Comparison of ENCODE assay signal across 24 cellular contexts in genomic region chr15:60320365-60320764, GRCh38.
"Had no signal": no experiment of that assay in that cellular context is flagged by ENCODE, and none has a peak within 500 bp of the region (broad histone marks: within the 10 kb centered on the region; RNA-seq: fewer than 3 reads in every experiment).

No MANE protein-coding gene starts in this region.

- H3K4me1 Mint-ChIP-seq: IgD-negative memory B cell had no signal

- H3K27ac Mint-ChIP-seq: IgD-negative memory B cell had no signal

- H3K27ac ChIP-seq: HL-60, PC-9, Peyer's patch, SJCRH30 had no signal

- H3K36me3 Mint-ChIP-seq: IgD-negative memory B cell had no signal

- H3K27me3 ChIP-seq: Peyer's patch, SJCRH30 had no signal

- H3K4me2 ChIP-seq: PC-9 had no signal

- DNase-seq: NCI-H1092; NCI-H1105 treated with DMSO at 0.1 percent for 48 hours; NCI-H1417 treated with DMSO at 0.1 percent for 48 hours; NCI-H146; NCI-H1694 treated with DMSO at 0.1 percent for 48 hours; NCI-H1930; NCI-H2081; NCI-H2107; NCI-H2227 treated with DMSO at 0.1 percent for 48 hours; NCI-H524; NCI-H526 treated with DMSO at 0.1 percent for 48 hours; NCI-H774; NK-92 treated with Interleukin-12 subunit alpha and Interleukin-12 subunit beta, amount 100 ng/mL, for 24 hours; OCI-M1; PC-9; Peyer's patch; SHP77 treated with DMSO at 0.1 percent for 48 hours; SJCRH30; T-helper 1 cell had no signal

- H2AFZ ChIP-seq: PC-9 had no signal

- ATAC-seq: K562, Right ventricle myocardium inferior, SK-N-SH treated with all-trans-retinoic acid at 6 μM for 48 hours had no signal

- H3K4me3 ChIP-seq: K562, PC-9, Peyer's patch, SJCRH30 had no signal

- H3K4me3 Mint-ChIP-seq: IgD-negative memory B cell had no signal

- H3K9me3 ChIP-seq: Peyer's patch, SJCRH30 had no signal

- H3K36me3 ChIP-seq: Peyer's patch, SJCRH30 had no signal

- H3K4me1 ChIP-seq: Peyer's patch had no signal
